In the genomic region with DNA sequence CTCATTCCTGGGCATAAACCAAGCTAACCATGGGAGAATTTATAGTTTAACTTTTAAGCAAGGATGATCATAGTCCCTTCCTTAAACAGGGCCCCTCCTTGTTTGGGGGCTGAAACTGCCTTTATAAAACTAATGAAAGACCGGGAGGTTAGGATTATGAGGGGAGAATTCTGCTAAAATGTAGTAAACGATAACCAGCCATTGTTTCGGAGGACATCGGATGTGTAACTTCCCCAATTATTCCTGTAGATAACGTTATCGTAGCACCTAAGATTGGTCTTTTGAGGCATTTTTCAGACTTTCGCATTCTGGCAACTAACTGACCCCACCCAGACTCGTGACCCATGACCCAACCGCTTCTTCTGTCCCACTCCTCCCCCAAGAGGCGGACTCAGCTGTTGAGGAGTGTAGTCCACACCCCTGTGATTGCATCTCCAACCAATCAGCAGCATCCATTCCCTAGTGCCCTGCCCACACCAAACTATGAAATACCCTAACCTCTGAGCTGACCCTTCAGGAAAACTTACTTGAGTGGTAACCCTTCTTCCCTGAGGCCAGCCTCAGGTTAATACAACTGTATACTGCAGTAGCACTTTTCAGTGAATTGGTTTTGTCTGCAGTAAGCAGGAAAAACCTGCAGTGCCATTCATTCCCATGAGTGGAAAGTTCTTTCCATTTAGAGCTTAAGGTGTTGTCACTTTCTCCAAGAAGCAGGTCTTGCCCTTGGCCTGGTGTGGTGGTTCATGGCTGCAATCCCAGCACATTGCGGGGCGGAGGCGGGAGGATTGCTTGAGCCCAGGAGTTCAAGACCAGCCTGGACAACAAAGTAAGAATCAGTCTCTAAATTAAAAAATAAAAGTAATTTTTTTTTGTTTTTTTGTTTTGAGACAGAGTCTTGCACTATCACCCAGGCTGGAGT, we compare ENCODE assay signal across 8 cellular contexts. TPM values are rescaled to one million over a fixed set of nuclear protein-coding genes. Genes with fewer than 3 reads are reported as not detected.
DNase-seq lines count a peak whose midpoint lies in the region; ATAC-seq, FAIRE-seq and TF ChIP-seq lines count a peak whose summit lies in the region.

No MANE protein-coding gene starts in this region.

- peaks cover 37% of the 10 kb centered on the region for H3K36me3 Mint-ChIP-seq in activated B cell treated with CpG ODN at 0.5 μM for 24 hours (ENCODE audit: low read depth)

- intact Hi-C loops in activated B cell treated with CpG ODN at 0.5 μM for 24 hours (cut with micrococcal nuclease) = loop anchor here (1.0 to 10.0 kb wide), 5 partner anchors 7 to 588 kb away; a partner anchor contains a TSS
- intact Hi-C loops in dorsolateral prefrontal cortex (cut with DNase I) = no loop called here
- intact Hi-C loops in HepG2 (cut with micrococcal nuclease; ENCODE audit: unreplicated experiment) = loop anchor here (1.0 kb wide), 1 partner anchor 35 kb away; no protein-coding TSS in a partner anchor

- no peak overlapping the region for H2AFZ ChIP-seq in HepG2 (ENCODE audit: low read length)

- TF ChIP-seq EP300 in HepG2 (IDR thresholded peaks at IDR 0.05; ENCODE audit: low read depth in 2 of 2, low read length in 2 of 2) = no peak
- no peak for TF ChIP-seq EP300 in HepG2 (CRISPR knock-in tag; IDR thresholded peaks at IDR 0.05; ENCODE audit: borderline replicate concordance)

- H3K9me3 ChIP-seq in HepG2 (ENCODE audit: low read length) = no peaks in the 10 kb centered on the region

- 24% methylated on average over 13 of the region's 13 CpGs for WGBS in HepG2 (ENCODE audit: low lambda C conversion rate)

- BruUV-seq in HepG2 (replicated peaks; lab: Mats Ljungman, UMichigan) = TSS peak; percentile 97

- H3K4me2 ChIP-seq in HepG2 (ENCODE audit: low read depth, low read length) = peak overlapping the region; percentile 92

- H3K27me3 ChIP-seq in dorsolateral prefrontal cortex (no peaks in the 10 kb centered on the region), HepG2 (ENCODE audit: control insufficient read depth in 1 of 2, insufficient read depth in 2 of 2, low read length in 2 of 2) (no peaks in the 10 kb centered on the region)

- H3K4me1 ChIP-seq in HepG2 (ENCODE audit: insufficient read depth, low read length) = peaks cover 21% of the 10 kb centered on the region

- peak overlapping the region; percentile 10 to 99 (median 93) for H3K27ac ChIP-seq in dorsolateral prefrontal cortex
- peak overlapping the region; percentile 82 for H3K27ac ChIP-seq in HepG2 (ENCODE audit: extremely low read length, insufficient read depth, low read length)

- in situ Hi-C loops in HepG2 (cut with HindIII; ENCODE audit: extremely low pct_ligation_motif_present, low pct_unique_long_range_greater_than_20kb) = no loop called here

- H3K9ac ChIP-seq in HepG2 (ENCODE audit: insufficient read depth, low read depth, low read length) = peak overlapping the region; percentile 85

- H3K36me3 ChIP-seq in HepG2 (replicated peaks in 1 of 2; ENCODE audit: control insufficient read depth in 1 of 2, insufficient read depth in 2 of 2, low read length in 2 of 2) = peaks cover 0 to 14% of the 10 kb centered on the region in 2 experiments; a peak in 3 of 5 replicates

- peak; percentile 25 for DNase-seq in NCI-H1436 (lab: John Stamatoyannopoulos, UW)
- DNase-seq in NCI-H1436 treated with DMSO at 0.1 percent for 48 hours (lab: John Stamatoyannopoulos, UW) = no peak
- peak; percentile 63 for DNase-seq in NCI-H2029 (lab: John Stamatoyannopoulos, UW)
- no peak for DNase-seq in activated B cell treated with CpG ODN at 0.5 μM for 24 hours
- DNase-seq in dorsolateral prefrontal cortex = peak in 9 of 10 donors; percentile 45 to 89 (median 69)
- DNase-seq in HepG2 (ENCODE audit: low spot score) = peak; percentile 91
- peak in 2 of 3 experiments; percentile 38 to 53 for DNase-seq in stimulated activated CD4-positive, alpha-beta T cell treated with anti-CD3 and anti-CD28 coated beads, TNF-alpha, amount 100 ng/mL, for 24 hours (ENCODE audit: low read depth in 3 of 3)

- H4K20me1 ChIP-seq in HepG2 (ENCODE audit: insufficient read depth, low read length) = no peaks in the 10 kb centered on the region

- H3K4me3 ChIP-seq in dorsolateral prefrontal cortex (peak overlapping the region; percentile 69 to 99 (median 95)), HepG2 (replicated peaks in 1 of 3; ENCODE audit: insufficient read depth in 1 of 3, low read depth in 2 of 3, low read length in 3 of 3) (peak overlapping the region; percentile 74 to 86 (median 84))

- TF ChIP-seq POLR2A in HepG2 (IDR thresholded peaks at IDR 0.05; ENCODE audit: insufficient read depth in 1 of 2, low read depth in 2 of 2, low read length in 2 of 2) = peak in 1 of 2 experiments; percentile 63; a peak in 3 of 4 replicates

- TF ChIP-seq CTCF in activated B cell treated with CpG ODN at 0.5 μM for 24 hours (IDR thresholded peaks at IDR 0.05) (no peak), dorsolateral prefrontal cortex (IDR thresholded peaks at IDR 0.05 in 54 of 56, conservative IDR thresholded peaks at IDR 0.05 in 2 of 56; ENCODE audit: low read depth in 1 of 56, partially characterized antibody in 56 of 56) (no peak), HepG2 (CRISPR knock-in tag; IDR thresholded peaks at IDR 0.05) (no peak)

- H3K4me3 Mint-ChIP-seq in activated B cell treated with CpG ODN at 0.5 μM for 24 hours = no peak overlapping the region

- no peaks in the 10 kb centered on the region for H3K27me3 Mint-ChIP-seq in activated B cell treated with CpG ODN at 0.5 μM for 24 hours

- H3K79me2 ChIP-seq in HepG2 (ENCODE audit: insufficient read depth, low read length) = peaks cover 20% of the 10 kb centered on the region

- TF ChIP-seq RAD21 in HepG2 (CRISPR knock-in tag; IDR thresholded peaks at IDR 0.05) = no peak

- H3K4me1 Mint-ChIP-seq in activated B cell treated with CpG ODN at 0.5 μM for 24 hours = peaks cover 44% of the 10 kb centered on the region

- no peaks in the 10 kb centered on the region for H3K9me3 Mint-ChIP-seq in activated B cell treated with CpG ODN at 0.5 μM for 24 hours

- CTCF ChIA-PET in activated B cell treated with CpG ODN at 0.5 μM for 24 hours (lab: Charles Lee) = interaction anchor here (0.8 to 1.2 kb wide), 2 partner anchors 10 to 14 kb away, joined by 3 to 6 read pairs; a partner anchor contains a TSS
- CTCF ChIA-PET in HepG2 (lab: Yijun Ruan, JAX; ENCODE audit: low intra/inter-chr PET ratio, low total read pairs) = no interaction called here

- no peak overlapping the region for H3K27ac Mint-ChIP-seq in activated B cell treated with CpG ODN at 0.5 μM for 24 hours

- POLR2A ChIA-PET in activated B cell treated with CpG ODN at 0.5 μM for 24 hours (lab: Charles Lee) (interaction anchor here (0.7 to 3.1 kb wide), 22 partner anchors 8 to 1889 kb away, joined by 3 to 86 read pairs (median 4); a partner anchor contains a TSS), HepG2 (lab: Yijun Ruan, JAX) (interaction anchor here (1.0 to 2.4 kb wide), 20 partner anchors 8 to 528 kb away, joined by 3 to 59 read pairs (median 6); a partner anchor contains a TSS)

- FAIRE-seq in HepG2 (lab: Jason Lieb, UNC) = peak; percentile 97

- ATAC-seq in HG02610 (IDR thresholded peaks at IDR 0.05; ENCODE audit: unreplicated experiment) (peak; percentile 57), activated B cell treated with CpG ODN at 0.5 μM for 24 hours (ENCODE audit: low read depth) (peak; percentile 58), HepG2 (peak; percentile 94)

RNA-seq across cellular contexts. Expression of a gene that starts 0.8 kb away (rescaled TPM):
- total RNA-seq in activated B cell treated with CpG ODN at 0.5 μM for 24 hours = 51.1 and 53.9 TPM in 2 replicates
- 10 to 100 TPM; 19.7 to 39.9 (median 26.6) TPM for total RNA-seq in dorsolateral prefrontal cortex
- 34.1 and 42.8 TPM in 2 replicates for total RNA-seq in HepG2 (2016; rRNA removed; fragmentation: Illumina TruSeq; extraction: Trizol)
- 12.4 and 14.5 TPM in 2 replicates for total RNA-seq in HepG2 (2016; cell fraction: cytosol; rRNA removed; fragmentation: Illumina TruSeq; extraction: Trizol; ENCODE audit: low read depth)
- 35.1 and 45.3 TPM in 2 replicates for total RNA-seq in HepG2 (2016; cell fraction: insoluble cytoplasmic fraction; rRNA removed; fragmentation: Illumina TruSeq; extraction: Trizol)
- total RNA-seq in HepG2 (2016; cell fraction: membrane; rRNA removed; fragmentation: Illumina TruSeq; extraction: Trizol) = 18.7 and 22.7 TPM in 2 replicates
- 13.8 and 16.2 TPM in 2 replicates for total RNA-seq in HepG2 (2016; cell fraction: nucleus; rRNA removed; fragmentation: Illumina TruSeq; extraction: Trizol)
- polyA plus RNA-seq in HepG2 (2011; rRNA removed) = 13.9 and 17.8 TPM in 2 replicates
- 6.6 and 9.6 TPM in 2 replicates for polyA plus RNA-seq in HepG2 (2011; cell fraction: cytosol; rRNA removed)
- 4.1 and 5.1 TPM in 2 replicates for polyA plus RNA-seq in HepG2 (2011; cell fraction: nucleus; rRNA removed)
- polyA plus RNA-seq in HepG2 (2012) = 31.0 and 38.9 TPM in 2 replicates
- 8.7 and 9.4 TPM in 2 replicates for polyA plus RNA-seq in HepG2 (2016; cell fraction: cytosol; fragmentation: Illumina TruSeq; extraction: Trizol; ENCODE audit: low read depth)
- 49.5 and 51.5 TPM in 2 replicates for polyA plus RNA-seq in HepG2 (2016; cell fraction: insoluble cytoplasmic fraction; fragmentation: Illumina TruSeq; extraction: Trizol; ENCODE audit: low read depth)
- 14.2 and 16.8 TPM in 2 replicates for polyA plus RNA-seq in HepG2 (2016; cell fraction: membrane; fragmentation: Illumina TruSeq; extraction: Trizol; ENCODE audit: low read depth)
- 27.3 and 29.0 TPM in 2 replicates for polyA plus RNA-seq in HepG2 (2016; cell fraction: nucleus; fragmentation: Illumina TruSeq; extraction: Trizol; ENCODE audit: insufficient read depth, low read depth)
- polyA minus RNA-seq in HepG2 (2011; rRNA and poly(A)+ RNA removed; ENCODE audit: low replicate concordance) = 2.9 and 3.2 TPM in 2 replicates
- 5.4 and 6.7 TPM in 2 replicates for polyA minus RNA-seq in HepG2 (2011; cell fraction: cytosol; rRNA and poly(A)+ RNA removed)
- 7.3 and 9.1 TPM in 2 replicates for polyA minus RNA-seq in HepG2 (2011; cell fraction: nucleus; rRNA and poly(A)+ RNA removed)

RNA-seq across cellular contexts. Expression of a gene that starts 14.1 kb away (rescaled TPM):
- total RNA-seq in activated B cell treated with CpG ODN at 0.5 μM for 24 hours (179 and 222 TPM in 2 replicates), dorsolateral prefrontal cortex (100 to 1,000 TPM in 118 of 120 experiments, 10 to 100 TPM in 2; 87.8 to 261 (median 154) TPM), HepG2 (2016; rRNA removed; fragmentation: Illumina TruSeq; extraction: Trizol) (11.3 and 52.8 TPM in 2 replicates)
- total RNA-seq in HepG2 (2016; cell fraction: cytosol; rRNA removed; fragmentation: Illumina TruSeq; extraction: Trizol; ENCODE audit: low read depth) = 15.2 and 19.2 TPM in 2 replicates
- total RNA-seq in HepG2 (2016; cell fraction: insoluble cytoplasmic fraction; rRNA removed; fragmentation: Illumina TruSeq; extraction: Trizol) = 13.4 and 49.0 TPM in 2 replicates
- total RNA-seq in HepG2 (2016; cell fraction: membrane; rRNA removed; fragmentation: Illumina TruSeq; extraction: Trizol) = 5.7 and 7.6 TPM in 2 replicates
- 132 and 140 TPM in 2 replicates for total RNA-seq in HepG2 (2016; cell fraction: nucleus; rRNA removed; fragmentation: Illumina TruSeq; extraction: Trizol)
- polyA plus RNA-seq in HepG2 (2011; rRNA removed) = 43.9 and 46.3 TPM in 2 replicates
- polyA plus RNA-seq in HepG2 (2011; cell fraction: cytosol; rRNA removed) = 9.7 and 11.5 TPM in 2 replicates
- 254 and 258 TPM in 2 replicates for polyA plus RNA-seq in HepG2 (2011; cell fraction: nucleus; rRNA removed)
- polyA plus RNA-seq in HepG2 (2012) = 40.8 and 53.9 TPM in 2 replicates
- polyA plus RNA-seq in HepG2 (2016; cell fraction: cytosol; fragmentation: Illumina TruSeq; extraction: Trizol; ENCODE audit: low read depth) = 1.1 and 1.2 TPM in 2 replicates
- polyA plus RNA-seq in HepG2 (2016; cell fraction: insoluble cytoplasmic fraction; fragmentation: Illumina TruSeq; extraction: Trizol; ENCODE audit: low read depth) = 8.3 and 10.7 TPM in 2 replicates
- polyA plus RNA-seq in HepG2 (2016; cell fraction: membrane; fragmentation: Illumina TruSeq; extraction: Trizol; ENCODE audit: low read depth) = 1.9 and 2.6 TPM in 2 replicates
- 163 and 167 TPM in 2 replicates for polyA plus RNA-seq in HepG2 (2016; cell fraction: nucleus; fragmentation: Illumina TruSeq; extraction: Trizol; ENCODE audit: insufficient read depth, low read depth)
- polyA minus RNA-seq in HepG2 (2011; rRNA and poly(A)+ RNA removed; ENCODE audit: low replicate concordance) = 31.5 and 61.3 TPM in 2 replicates
- polyA minus RNA-seq in HepG2 (2011; cell fraction: cytosol; rRNA and poly(A)+ RNA removed) = 8.5 and 15.8 TPM in 2 replicates
- polyA minus RNA-seq in HepG2 (2011; cell fraction: nucleus; rRNA and poly(A)+ RNA removed) = 318 and 343 TPM in 2 replicates

RNA-seq across cellular contexts. Expression of a gene that starts 39.2 kb away (rescaled TPM):
- total RNA-seq in activated B cell treated with CpG ODN at 0.5 μM for 24 hours (not detected in 2 replicates), dorsolateral prefrontal cortex (under 1 TPM in 8 of 120 experiments, not detected in 112; 0.22 to 0.96 (median 0.56) TPM), HepG2 (2016; rRNA removed; fragmentation: Illumina TruSeq; extraction: Trizol) (not detected in 2 replicates)
- total RNA-seq in HepG2 (2016; cell fraction: cytosol; rRNA removed; fragmentation: Illumina TruSeq; extraction: Trizol; ENCODE audit: low read depth) = not detected in 2 replicates
- total RNA-seq in HepG2 (2016; cell fraction: insoluble cytoplasmic fraction; rRNA removed; fragmentation: Illumina TruSeq; extraction: Trizol) = not detected in 2 replicates
- total RNA-seq in HepG2 (2016; cell fraction: membrane; rRNA removed; fragmentation: Illumina TruSeq; extraction: Trizol) = not detected in 2 replicates
- total RNA-seq in HepG2 (2016; cell fraction: nucleus; rRNA removed; fragmentation: Illumina TruSeq; extraction: Trizol) = not detected in 2 replicates
- polyA plus RNA-seq in HepG2 (2011; rRNA removed) = 0.09 TPM in 1 of 2 replicates, not detected in the other
- not detected in 2 replicates for polyA plus RNA-seq in HepG2 (2011; cell fraction: cytosol; rRNA removed)
- polyA plus RNA-seq in HepG2 (2011; cell fraction: nucleus; rRNA removed) = not detected in 2 replicates
- polyA plus RNA-seq in HepG2 (2012) = 0.09 and 0.20 TPM in 2 replicates
- polyA plus RNA-seq in HepG2 (2016; cell fraction: cytosol; fragmentation: Illumina TruSeq; extraction: Trizol; ENCODE audit: low read depth) = not detected in 2 replicates
- not detected in 2 replicates for polyA plus RNA-seq in HepG2 (2016; cell fraction: insoluble cytoplasmic fraction; fragmentation: Illumina TruSeq; extraction: Trizol; ENCODE audit: low read depth)
- polyA plus RNA-seq in HepG2 (2016; cell fraction: membrane; fragmentation: Illumina TruSeq; extraction: Trizol; ENCODE audit: low read depth) = not detected in 2 replicates
- polyA plus RNA-seq in HepG2 (2016; cell fraction: nucleus; fragmentation: Illumina TruSeq; extraction: Trizol; ENCODE audit: insufficient read depth, low read depth) = not detected in 2 replicates
- polyA minus RNA-seq in HepG2 (2011; rRNA and poly(A)+ RNA removed; ENCODE audit: low replicate concordance) = 0.35 TPM in 1 of 2 replicates, not detected in the other
- not detected in 2 replicates for polyA minus RNA-seq in HepG2 (2011; cell fraction: cytosol; rRNA and poly(A)+ RNA removed)
- not detected in 2 replicates for polyA minus RNA-seq in HepG2 (2011; cell fraction: nucleus; rRNA and poly(A)+ RNA removed)

Comparison
In these comparisons a context has a peak if more than half of its experiments do, and no peak if none do; other contexts are left out.
1. DNase-seq: peak in NCI-H1436 (single experiment), NCI-H2029 (single experiment), dorsolateral prefrontal cortex (9 of 10), HepG2 (single experiment) and stimulated activated CD4-positive, alpha-beta T cell treated with anti-CD3 and anti-CD28 coated beads, TNF-alpha, amount 100 ng/mL, for 24 hours (2 of 3); none in NCI-H1436 treated with DMSO at 0.1 percent for 48 hours (single experiment) and activated B cell treated with CpG ODN at 0.5 μM for 24 hours (single experiment).
2. intact Hi-C loops: an anchor here in activated B cell treated with CpG ODN at 0.5 μM for 24 hours (1.0 to 10.0 kb wide) and HepG2 (1.0 kb wide); none called in dorsolateral prefrontal cortex.
3. Peak in every context shown above with its lines, with median percentiles within 50 percentile points of each other: ATAC-seq.